14 cellular contexts compared by ENCODE assay signal in genomic region chr12:120960657-120961056, GRCh38. TPM values are rescaled to one million over a fixed set of nuclear protein-coding genes. Genes with fewer than 3 reads are reported as not detected.
DNase-seq lines count a peak whose midpoint lies in the region; FAIRE-seq and TF ChIP-seq lines count a peak whose summit lies in the region.
"Had no signal": no experiment of that assay in that cellular context is flagged by ENCODE, and none has a peak within 500 bp of the region (broad histone marks: within the 10 kb centered on the region; RNA-seq: fewer than 3 reads in every experiment).

No MANE protein-coding gene starts in this region.

- no peak overlapping the region for H3K27ac Mint-ChIP-seq in nephron progenitor cell

- no peaks in the 10 kb centered on the region for H4K20me1 ChIP-seq in OCI-LY7 (ENCODE audit: insufficient read depth, low read length)
- H4K20me1 ChIP-seq: BLaER1 treated with 17β-estradiol and CSF1 and Interleukin-3, amounts not matched to agents 10 nM and 100 nM had no signal

- H3K27ac ChIP-seq in OCI-LY7 (ENCODE audit: low read depth, low read length, poor library complexity, severe bottlenecking) = no peak overlapping the region
- H3K27ac ChIP-seq: ascending aorta; BLaER1 treated with 17β-estradiol and CSF1 and Interleukin-3, amounts not matched to agents 10 nM and 100 nM had no signal

- H3K9me3 Mint-ChIP-seq in nephron progenitor cell = no peaks in the 10 kb centered on the region

- no peak overlapping the region for H3K4me3 Mint-ChIP-seq in nephron progenitor cell

- H3K36me3 ChIP-seq in OCI-LY7 (ENCODE audit: insufficient read depth, low read length) = no peaks in the 10 kb centered on the region
- H3K36me3 ChIP-seq: ascending aorta; BLaER1 treated with 17β-estradiol and CSF1 and Interleukin-3, amounts not matched to agents 10 nM and 100 nM had no signal

- H3K4me1 Mint-ChIP-seq in nephron progenitor cell = peaks cover 11% of the 10 kb centered on the region
- H3K4me1 Mint-ChIP-seq: immature natural killer cell had no signal

- CTCF ChIA-PET in OCI-LY7 (lab: Charles Lee; ENCODE audit: unreplicated experiment) = interaction anchor here (0.9 kb wide), 1 partner anchor 10 kb away, joined by 3 read pairs; no protein-coding TSS in a partner anchor

- no peak overlapping the region for H3K4me2 ChIP-seq in OCI-LY7 (ENCODE audit: low read length)

- peak; percentile 24 to 30 for DNase-seq in stimulated activated CD4-positive, alpha-beta T cell treated with anti-CD3 and anti-CD28 coated beads, Interleukin-15, amount 100 ng/mL, for 48 hours (ENCODE audit: low read depth in 2 of 2)
- DNase-seq in stimulated activated CD4-positive, alpha-beta T cell treated with anti-CD3 and anti-CD28 coated beads, Interleukin-4, amount 100 ng/mL, for 1 hour = no peak
- peak; percentile 70 for DNase-seq in RCC 7860 (ENCODE audit: low spot score)
- DNase-seq in kidney glomerular epithelial cell (lab: John Stamatoyannopoulos, UW) = peak; percentile 32
- no peak for DNase-seq in nephron progenitor cell
- DNase-seq in OCI-LY7 (ENCODE audit: low spot score) = no peak
- no peak for DNase-seq in NCI-H748 treated with DMSO at 0.1 percent for 48 hours (lab: John Stamatoyannopoulos, UW)
- DNase-seq in dedifferentiated amniotic fluid mesenchymal stem cell (ENCODE audit: extremely low spot score) = no peak
- DNase-seq: foreskin keratinocyte, NCI-H510A treated with DMSO at 0.1 percent for 48 hours had no signal

- TF ChIP-seq CTCF in nephron progenitor cell (IDR thresholded peaks at IDR 0.05) (no peak), OCI-LY7 (conservative IDR thresholded peaks at IDR 0.05; ENCODE audit: low read length) (no peak)

- intact Hi-C loops in OCI-LY7 (cut with micrococcal nuclease; ENCODE audit: unreplicated experiment) = no loop called here

- H3K9me2 ChIP-seq in OCI-LY7 (ENCODE audit: insufficient read depth, low read length) = no peaks in the 10 kb centered on the region

- BruUV-seq in OCI-LY7 (replicated peaks; lab: Mats Ljungman, UMichigan) = no TSS peak

- H3K36me3 Mint-ChIP-seq in nephron progenitor cell (ENCODE audit: low read depth) = no peaks in the 10 kb centered on the region
- H3K36me3 Mint-ChIP-seq: immature natural killer cell had no signal

- H3K27me3 Mint-ChIP-seq in nephron progenitor cell (ENCODE audit: low read depth, poor library complexity) = peaks cover 27% of the 10 kb centered on the region

- FAIRE-seq in RCC 7860 (lab: Jason Lieb, UNC) = peak; percentile 85

- H3K4me1 ChIP-seq in OCI-LY7 (ENCODE audit: insufficient read depth, low read length, poor library complexity, severe bottlenecking) = no peaks in the 10 kb centered on the region
- H3K4me1 ChIP-seq: ascending aorta had no signal

- no peak overlapping the region for H3K4me3 ChIP-seq in OCI-LY7 (ENCODE audit: low read depth, low read length, poor library complexity, severe bottlenecking)
- H3K4me3 ChIP-seq: ascending aorta; BLaER1 treated with 17β-estradiol and CSF1 and Interleukin-3, amounts not matched to agents 10 nM and 100 nM had no signal

- no peak overlapping the region for H2AFZ ChIP-seq in OCI-LY7 (ENCODE audit: low read length)

- POLR2A ChIA-PET in OCI-LY7 (lab: Charles Lee) = interaction anchor here (0.6 to 0.9 kb wide), 2 partner anchors 12 to 907 kb away, joined by 3 to 5 read pairs; no protein-coding TSS in a partner anchor

- H3K9me3 ChIP-seq in OCI-LY7 (ENCODE audit: low read length) = no peaks in the 10 kb centered on the region
- H3K9me3 ChIP-seq: ascending aorta; BLaER1 treated with 17β-estradiol and CSF1 and Interleukin-3, amounts not matched to agents 10 nM and 100 nM had no signal

- no peaks in the 10 kb centered on the region for H3K79me2 ChIP-seq in OCI-LY7 (ENCODE audit: insufficient read depth, low read depth, low read length)

RNA-seq across cellular contexts. Expression of gene HNF1A, which starts 17.7 kb away (rescaled TPM):
- total RNA-seq in OCI-LY7 (2014; rRNA removed; shearing (Covaris generic)) = not detected in 2 replicates
- total RNA-seq in OCI-LY7 (2022) = not detected in 2 replicates
- total RNA-seq: activated CD8-positive, alpha-beta memory T cell treated with anti-CD3 and anti-CD28 coated beads for 36 hours; ascending aorta; foreskin keratinocyte had no signal

RNA-seq across cellular contexts. Expression of gene C12orf43, which starts 55.6 kb away (rescaled TPM):
- 24.7 and 30.0 TPM in 2 replicates for total RNA-seq in OCI-LY7 (2014; rRNA removed; shearing (Covaris generic))
- total RNA-seq in OCI-LY7 (2022) = 18.0 and 21.4 TPM in 2 replicates

RNA-seq across cellular contexts. Expression of gene SPPL3, which starts 56.5 kb away (rescaled TPM):
- 5.5 and 8.6 TPM in 2 replicates for total RNA-seq in OCI-LY7 (2014; rRNA removed; shearing (Covaris generic))
- 36.6 and 42.0 TPM in 2 replicates for total RNA-seq in OCI-LY7 (2022)

Comparison
In these comparisons a context has a peak if more than half of its experiments do, and no peak if none do; other contexts are left out.
1. DNase-seq: peak in stimulated activated CD4-positive, alpha-beta T cell treated with anti-CD3 and anti-CD28 coated beads, Interleukin-15, amount 100 ng/mL, for 48 hours (2 of 2), RCC 7860 (single experiment) and kidney glomerular epithelial cell (single experiment); none in stimulated activated CD4-positive, alpha-beta T cell treated with anti-CD3 and anti-CD28 coated beads, Interleukin-4, amount 100 ng/mL, for 1 hour (single experiment), nephron progenitor cell (single experiment), OCI-LY7 (single experiment), NCI-H748 treated with DMSO at 0.1 percent for 48 hours (single experiment) and dedifferentiated amniotic fluid mesenchymal stem cell (single experiment).